In the genomic region with DNA sequence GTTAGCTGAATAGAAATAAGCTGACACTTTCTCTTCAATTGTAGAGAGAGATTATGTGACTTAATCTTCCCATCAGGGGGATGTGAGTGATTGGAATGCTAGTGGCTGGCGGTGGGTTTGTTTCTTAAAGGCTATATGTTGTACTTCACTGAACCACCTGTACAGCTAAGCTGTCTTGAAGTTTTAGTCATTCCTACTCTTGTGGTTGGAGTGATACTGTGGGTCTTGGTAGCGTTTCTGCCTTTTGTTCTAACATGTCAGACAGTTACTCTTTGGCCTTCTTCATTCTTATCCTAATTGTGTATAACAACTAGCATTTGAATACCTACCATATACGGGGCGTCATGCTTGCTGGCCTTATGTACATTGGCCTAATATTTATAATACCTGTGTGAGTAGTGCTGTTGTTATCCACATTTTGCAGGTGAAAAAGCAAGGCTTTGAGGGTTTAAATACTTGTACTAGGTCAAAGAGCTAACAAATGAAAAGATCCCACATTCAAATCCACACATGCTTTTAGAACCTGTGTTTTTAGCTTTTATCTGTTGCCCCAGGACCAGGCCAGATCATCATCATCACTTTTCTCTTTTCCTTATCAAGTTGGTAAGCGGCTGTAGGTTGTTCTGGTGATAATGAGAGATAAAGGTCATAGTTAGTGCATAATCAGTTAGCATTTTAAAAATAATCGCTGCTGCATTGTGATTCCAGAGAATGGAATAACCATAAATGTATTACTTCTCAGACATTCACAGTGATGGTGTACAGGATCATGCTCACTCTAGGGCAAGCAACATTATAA, we compare ENCODE assay signal across 11 cellular contexts. TPM values are rescaled to one million over a fixed set of nuclear protein-coding genes. Genes with fewer than 3 reads are reported as not detected.
A peak's percentile ranks its signal among the peaks of the same experiment; 100 is the strongest.
DNase-seq lines count a peak whose midpoint lies in the region; ATAC-seq and TF ChIP-seq lines count a peak whose summit lies in the region.
"Had no signal": no experiment of that assay in that cellular context is flagged by ENCODE, and none has a peak within 500 bp of the region (broad histone marks: within the 10 kb centered on the region; RNA-seq: fewer than 3 reads in every experiment).

No MANE protein-coding gene starts in this region.

- no peaks in the 10 kb centered on the region for H3K9me3 ChIP-seq in Peyer's patch
- H3K9me3 ChIP-seq: esophagus muscularis mucosa had no signal

- peak; percentile 60 for DNase-seq in GM10248 (ENCODE audit: extremely low spot score)
- DNase-seq in NK-92 (lab: John Stamatoyannopoulos, UW; ENCODE audit: unreplicated experiment): no peak
- no peak for DNase-seq in Peyer's patch
- no peak for DNase-seq in SK-N-DZ (ENCODE audit: low spot score)
- DNase-seq in inferior parietal cortex (ENCODE audit: extremely low spot score): no peak
- DNase-seq: CD8-positive, alpha-beta T cell had no signal

- H3K36me3 ChIP-seq in Peyer's patch: no peaks in the 10 kb centered on the region
- H3K36me3 ChIP-seq: esophagus muscularis mucosa had no signal

- peaks cover 0 to 4% (median 0%) of the 10 kb centered on the region in 4 donors for H3K4me1 ChIP-seq in Peyer's patch

- CTCF ChIA-PET in GM10248 (lab: Yijun Ruan, JAX): interaction anchor here (0.9 to 2.3 kb wide), 11 partner anchors 10 to 141 kb away, joined by 3 to 8 read pairs (median 4); no protein-coding TSS in a partner anchor

- no peak for TF ChIP-seq POLR2A in Peyer's patch (IDR thresholded peaks at IDR 0.05)

- ATAC-seq in GM18907 (IDR thresholded peaks at IDR 0.05; ENCODE audit: unreplicated experiment): peak; percentile 98
- peak; percentile 99 for ATAC-seq in HG02610 (IDR thresholded peaks at IDR 0.05; ENCODE audit: unreplicated experiment)
- ATAC-seq in HG03521 (IDR thresholded peaks at IDR 0.05; ENCODE audit: unreplicated experiment): peak; percentile 97
- ATAC-seq: CD8-positive, alpha-beta T cell; HCT116 had no signal

- H3K27ac ChIP-seq in Peyer's patch: no peak overlapping the region
- H3K27ac ChIP-seq: esophagus muscularis mucosa had no signal

- no peak overlapping the region for H3K4me3 ChIP-seq in Peyer's patch
- H3K4me3 ChIP-seq: esophagus muscularis mucosa had no signal

- POLR2A ChIA-PET in GM10248 (lab: Yijun Ruan, JAX): no interaction called here

- TF ChIP-seq CTCF in GM10248 (IDR thresholded peaks at IDR 0.05; ENCODE audit: control extremely low read depth, extremely low read depth, low read depth, missing control alignments) (no peak), Peyer's patch (IDR thresholded peaks at IDR 0.05) (no peak)

- no peaks in the 10 kb centered on the region for H3K27me3 ChIP-seq in Peyer's patch
- H3K27me3 ChIP-seq: esophagus muscularis mucosa had no signal

RNA-seq across cellular contexts. Expression of gene AKAP13, which starts 50.2 kb away (rescaled TPM):
- 100 to 1,000 TPM; 166 to 742 (median 242) TPM for total RNA-seq in Peyer's patch
- polyA plus RNA-seq in SK-N-DZ (2014; cell fraction: cytosol; rRNA removed): 8.3 and 8.5 TPM in 2 replicates
- 8.4 and 11.5 TPM in 2 replicates for polyA plus RNA-seq in SK-N-DZ (2014; cell fraction: nucleus; rRNA removed)
